In the genomic region with DNA sequence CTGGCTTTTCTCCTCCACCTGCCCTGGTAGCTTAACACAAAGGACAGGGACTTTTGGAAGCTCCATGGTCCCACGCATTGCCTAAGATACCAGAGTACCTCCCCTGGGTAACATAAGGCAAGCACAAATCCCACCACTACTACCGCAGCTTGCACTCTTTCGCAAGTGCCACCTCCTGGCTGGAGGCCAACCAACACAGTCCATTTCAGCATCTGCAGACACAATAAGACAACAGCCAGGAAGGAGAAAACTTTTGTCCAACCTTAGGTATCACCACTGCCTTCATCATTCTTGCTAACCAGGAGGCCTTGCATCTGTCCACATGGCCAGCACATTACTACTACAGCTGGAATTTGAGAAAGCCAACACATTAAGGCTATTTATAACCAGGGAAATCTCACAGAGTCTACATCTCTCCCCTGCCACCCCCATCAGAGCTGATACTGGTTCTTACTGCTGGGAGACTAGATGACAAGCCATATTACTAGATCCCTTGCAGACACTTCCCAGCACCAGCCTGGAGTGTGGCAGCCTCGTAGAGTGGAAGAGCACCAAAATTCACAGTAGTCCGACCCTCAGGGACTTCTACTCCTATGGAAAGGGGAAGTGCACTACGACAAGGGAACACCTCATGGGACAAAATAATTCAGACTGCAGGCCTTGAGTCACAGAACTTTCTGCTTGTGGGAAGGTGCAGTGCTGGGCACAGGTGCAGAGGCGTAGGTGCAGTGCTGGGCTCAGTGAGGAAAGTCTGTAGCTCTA, we compare ENCODE assay signal across 11 cellular contexts. TPM values are rescaled to one million over a fixed set of nuclear protein-coding genes. Genes with fewer than 3 reads are reported as not detected.
DNase-seq lines count a peak whose midpoint lies in the region; ATAC-seq and TF ChIP-seq lines count a peak whose summit lies in the region.
"Had no signal": no experiment of that assay in that cellular context is flagged by ENCODE, and none has a peak within 500 bp of the region (broad histone marks: within the 10 kb centered on the region; RNA-seq: fewer than 3 reads in every experiment).

No MANE protein-coding gene starts in this region.

- H3K27ac ChIP-seq in HEK293 (ENCODE audit: extremely low read depth, low read depth, low read length): no peak overlapping the region
- no peak overlapping the region for H3K27ac ChIP-seq in heart right ventricle
- no peak overlapping the region for H3K27ac ChIP-seq in sigmoid colon
- no peak overlapping the region for H3K27ac ChIP-seq in caudate nucleus (ENCODE audit: low read depth, low read length)

- CTCF ChIA-PET in HEK293 (lab: Yijun Ruan, JAX): interaction anchor here (0.5 to 0.8 kb wide), 3 partner anchors 12 to 1575 kb away, joined by 3 to 6 read pairs (median 4); no protein-coding TSS in a partner anchor

- H3K36me3 ChIP-seq in HEK293 (ENCODE audit: control insufficient read depth in 2 of 2, insufficient read depth in 1 of 2, low read length in 2 of 2) (no peaks in the 10 kb centered on the region), heart right ventricle (no peaks in the 10 kb centered on the region), sigmoid colon (no peaks in the 10 kb centered on the region)

- TF ChIP-seq POLR2A in sigmoid colon (IDR thresholded peaks at IDR 0.05): no peak

- intact Hi-C loops in heart right ventricle (cut with DNase I): no loop called here
- intact Hi-C loops in sigmoid colon (cut with DNase I): no loop called here

- H3K4me3 ChIP-seq in AG09309 (ENCODE audit: control insufficient read depth, low read depth, low read length) (no peak overlapping the region), HEK293 (ENCODE audit: low read depth, low read length) (no peak overlapping the region), heart right ventricle (no peak overlapping the region), sigmoid colon (no peak overlapping the region)

- no peak for TF ChIP-seq CTCF in AG09309 (IDR thresholded peaks at IDR 0.05; ENCODE audit: control insufficient read depth, insufficient read depth, low read depth, low read length, missing control alignments)
- TF ChIP-seq CTCF in HEK293 (tag by site-specific recombination; IDR thresholded peaks at IDR 0.05): no peak
- TF ChIP-seq CTCF in heart right ventricle (IDR thresholded peaks at IDR 0.05): no peak
- no peak for TF ChIP-seq CTCF in sigmoid colon (IDR thresholded peaks at IDR 0.05)

- no peak for TF ChIP-seq EP300 in sigmoid colon (IDR thresholded peaks at IDR 0.05)

- POLR2A ChIA-PET in HEK293 (lab: Yijun Ruan, JAX): no interaction called here

- H3K9me3 ChIP-seq in HEK293 (ENCODE audit: control insufficient read depth, insufficient read depth, low read depth, low read length): no peaks in the 10 kb centered on the region
- peaks cover 0 to 37% (median 13%) of the 10 kb centered on the region in 11 donors for H3K9me3 ChIP-seq in heart right ventricle
- H3K9me3 ChIP-seq in sigmoid colon: peaks cover 0 to 2% (median 0%) of the 10 kb centered on the region in 4 donors

- DNase-seq in AG09309 (ENCODE audit: low read depth) (peak; percentile 18), SKM-1 (lab: John Stamatoyannopoulos, UW; ENCODE audit: unreplicated experiment) (peak; percentile 27), heart right ventricle (no peak), sigmoid colon (no peak), caudate nucleus (lab: John Stamatoyannopoulos, UW) (no peak)
- DNase-seq: activated effector memory CD4-positive, alpha-beta T cell treated with Interleukin-2 at 50 U/mL for 16 hours; CD4-positive, CD25-positive, alpha-beta regulatory T cell; islet precursor cell had no signal

- H3K4me1 ChIP-seq in HEK293 (ENCODE audit: control insufficient read depth, insufficient read depth, low read length) (no peaks in the 10 kb centered on the region), heart right ventricle (no peaks in the 10 kb centered on the region), sigmoid colon (no peaks in the 10 kb centered on the region)

- 70 to 71% methylated on average over 7 of the region's 7 CpGs for WGBS in heart right ventricle, 2 donors
- WGBS in sigmoid colon, 2 donors: 88 to 89% methylated on average over 7 of the region's 7 CpGs

- H3K27me3 ChIP-seq in heart right ventricle (no peaks in the 10 kb centered on the region), sigmoid colon (no peaks in the 10 kb centered on the region)

- peak in 5 of 8 donors; percentile 24 to 82 (median 71) for ATAC-seq in heart right ventricle
- no peak for ATAC-seq in HG03135 (IDR thresholded peaks at IDR 0.05; ENCODE audit: unreplicated experiment)
- ATAC-seq in HG03457 (IDR thresholded peaks at IDR 0.05; ENCODE audit: unreplicated experiment): no peak

TF ChIP-seq in HEK293, 187 proteins besides CTCF, POLR2A, EP300 and RAD21:
- TF ChIP-seq, protein P1, sequence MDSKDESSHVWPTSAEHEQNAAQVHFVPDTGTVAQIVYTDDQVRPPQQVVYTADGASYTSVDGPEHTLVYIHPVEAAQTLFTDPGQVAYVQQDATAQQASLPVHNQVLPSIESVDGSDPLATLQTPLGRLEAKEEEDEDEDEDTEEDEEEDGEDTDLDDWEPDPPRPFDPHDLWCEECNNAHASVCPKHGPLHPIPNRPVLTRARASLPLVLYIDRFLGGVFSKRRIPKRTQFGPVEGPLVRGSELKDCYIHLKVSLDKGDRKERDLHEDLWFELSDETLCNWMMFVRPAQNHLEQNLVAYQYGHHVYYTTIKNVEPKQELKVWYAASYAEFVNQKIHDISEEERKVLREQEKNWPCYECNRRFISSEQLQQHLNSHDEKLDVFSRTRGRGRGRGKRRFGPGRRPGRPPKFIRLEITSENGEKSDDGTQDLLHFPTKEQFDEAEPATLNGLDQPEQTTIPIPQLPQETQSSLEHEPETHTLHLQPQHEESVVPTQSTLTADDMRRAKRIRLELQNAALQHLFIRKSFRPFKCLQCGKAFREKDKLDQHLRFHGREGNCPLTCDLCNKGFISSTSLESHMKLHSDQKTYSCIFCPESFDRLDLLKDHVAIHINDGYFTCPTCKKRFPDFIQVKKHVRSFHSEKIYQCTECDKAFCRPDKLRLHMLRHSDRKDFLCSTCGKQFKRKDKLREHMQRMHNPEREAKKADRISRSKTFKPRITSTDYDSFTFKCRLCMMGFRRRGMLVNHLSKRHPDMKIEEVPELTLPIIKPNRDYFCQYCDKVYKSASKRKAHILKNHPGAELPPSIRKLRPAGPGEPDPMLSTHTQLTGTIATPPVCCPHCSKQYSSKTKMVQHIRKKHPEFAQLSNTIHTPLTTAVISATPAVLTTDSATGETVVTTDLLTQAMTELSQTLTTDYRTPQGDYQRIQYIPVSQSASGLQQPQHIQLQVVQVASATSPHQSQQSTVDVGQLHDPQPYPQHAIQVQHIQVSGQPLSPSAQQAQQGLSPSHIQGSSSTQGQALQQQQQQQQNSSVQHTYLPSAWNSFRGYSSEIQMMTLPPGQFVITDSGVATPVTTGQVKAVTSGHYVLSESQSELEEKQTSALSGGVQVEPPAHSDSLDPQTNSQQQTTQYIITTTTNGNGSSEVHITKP (tag by site-specific recombination; IDR thresholded peaks at IDR 0.05): peak; percentile 85
- TF ChIP-seq ZNF394 (tag by site-specific recombination; IDR thresholded peaks at IDR 0.05; ENCODE audit: borderline replicate concordance): no peak

RNA-seq across cellular contexts. Expression of a gene that starts 39.8 kb away (rescaled TPM):
- total RNA-seq in heart right ventricle (10 to 100 TPM; 18.3 to 28.8 (median 23.2) TPM), sigmoid colon (10 to 100 TPM; 63.8 to 80.0 (median 71.6) TPM)
- polyA plus RNA-seq in heart right ventricle (10 to 100 TPM; 10.2 to 17.6 TPM), sigmoid colon (10 to 100 TPM in 2 of 3 donors, 1 to 10 TPM in 1; 8.4 to 20.8 (median 13.2) TPM)

Comparison
In these comparisons a context has a peak if more than half of its experiments do, and no peak if none do; other contexts are left out.
1. DNase-seq: peak in AG09309 (single experiment) and SKM-1 (single experiment); none in heart right ventricle (0 of 2), sigmoid colon (single experiment) and caudate nucleus (0 of 61).
2. ATAC-seq: peak in heart right ventricle (5 of 8); none in HG03135 (single experiment) and HG03457 (single experiment).